ENCODE assay signal across 1 cellular context in the genomic region with DNA sequence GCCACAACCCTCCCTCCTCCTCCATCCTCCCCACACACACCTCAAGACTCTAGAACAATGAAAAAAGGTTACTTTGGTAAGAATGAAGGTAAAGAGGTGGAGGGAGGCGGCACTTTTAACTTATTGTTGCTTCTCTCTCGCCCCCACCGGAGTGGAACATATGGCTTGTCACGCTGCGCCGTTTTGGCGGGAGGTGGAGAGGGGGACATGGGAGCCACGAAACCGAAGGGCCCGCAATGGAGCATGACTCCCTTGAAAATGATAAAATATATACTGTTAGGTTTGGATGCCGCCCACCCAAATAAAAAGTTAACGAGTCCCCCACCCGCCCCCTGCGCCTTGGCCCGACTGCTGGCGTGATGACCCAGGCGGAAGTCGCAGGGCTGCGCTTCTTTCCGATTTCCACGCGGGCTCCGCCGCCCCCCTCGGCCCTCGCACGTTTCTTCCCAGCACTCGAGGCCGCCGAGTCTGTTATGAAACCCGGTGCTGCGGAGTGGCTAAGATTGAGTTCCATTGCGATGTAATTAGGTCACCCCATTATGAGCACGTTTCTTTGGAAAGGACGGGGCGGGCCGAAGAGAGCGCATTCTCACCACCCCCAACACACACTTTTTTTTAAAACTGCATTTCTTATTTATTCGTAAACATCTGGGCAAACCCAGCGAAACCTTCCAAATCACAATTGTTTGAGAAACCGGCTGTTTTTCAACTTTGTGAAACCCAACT.
TF ChIP-seq lines count a peak whose summit lies in the region.

No MANE protein-coding gene starts in this region.

TF ChIP-seq in HepG2, 621 proteins besides CTCF, POLR2A, EP300 and RAD21 (continued from another document and continues in another):
- TF ChIP-seq ZBTB44 (CRISPR knock-in tag; IDR thresholded peaks at IDR 0.05) = no peak
- no peak for TF ChIP-seq SRSF9 (IDR thresholded peaks at IDR 0.05; ENCODE audit: borderline replicate concordance, insufficient read depth, low read depth, low read length, poor library complexity, severe bottlenecking)
- TF ChIP-seq, protein P1, sequence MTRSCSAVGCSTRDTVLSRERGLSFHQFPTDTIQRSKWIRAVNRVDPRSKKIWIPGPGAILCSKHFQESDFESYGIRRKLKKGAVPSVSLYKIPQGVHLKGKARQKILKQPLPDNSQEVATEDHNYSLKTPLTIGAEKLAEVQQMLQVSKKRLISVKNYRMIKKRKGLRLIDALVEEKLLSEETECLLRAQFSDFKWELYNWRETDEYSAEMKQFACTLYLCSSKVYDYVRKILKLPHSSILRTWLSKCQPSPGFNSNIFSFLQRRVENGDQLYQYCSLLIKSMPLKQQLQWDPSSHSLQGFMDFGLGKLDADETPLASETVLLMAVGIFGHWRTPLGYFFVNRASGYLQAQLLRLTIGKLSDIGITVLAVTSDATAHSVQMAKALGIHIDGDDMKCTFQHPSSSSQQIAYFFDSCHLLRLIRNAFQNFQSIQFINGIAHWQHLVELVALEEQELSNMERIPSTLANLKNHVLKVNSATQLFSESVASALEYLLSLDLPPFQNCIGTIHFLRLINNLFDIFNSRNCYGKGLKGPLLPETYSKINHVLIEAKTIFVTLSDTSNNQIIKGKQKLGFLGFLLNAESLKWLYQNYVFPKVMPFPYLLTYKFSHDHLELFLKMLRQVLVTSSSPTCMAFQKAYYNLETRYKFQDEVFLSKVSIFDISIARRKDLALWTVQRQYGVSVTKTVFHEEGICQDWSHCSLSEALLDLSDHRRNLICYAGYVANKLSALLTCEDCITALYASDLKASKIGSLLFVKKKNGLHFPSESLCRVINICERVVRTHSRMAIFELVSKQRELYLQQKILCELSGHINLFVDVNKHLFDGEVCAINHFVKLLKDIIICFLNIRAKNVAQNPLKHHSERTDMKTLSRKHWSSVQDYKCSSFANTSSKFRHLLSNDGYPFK (CRISPR knock-in tag; IDR thresholded peaks at IDR 0.05; ENCODE audit: borderline replicate concordance) = no peak
- TF ChIP-seq, protein P2, sequence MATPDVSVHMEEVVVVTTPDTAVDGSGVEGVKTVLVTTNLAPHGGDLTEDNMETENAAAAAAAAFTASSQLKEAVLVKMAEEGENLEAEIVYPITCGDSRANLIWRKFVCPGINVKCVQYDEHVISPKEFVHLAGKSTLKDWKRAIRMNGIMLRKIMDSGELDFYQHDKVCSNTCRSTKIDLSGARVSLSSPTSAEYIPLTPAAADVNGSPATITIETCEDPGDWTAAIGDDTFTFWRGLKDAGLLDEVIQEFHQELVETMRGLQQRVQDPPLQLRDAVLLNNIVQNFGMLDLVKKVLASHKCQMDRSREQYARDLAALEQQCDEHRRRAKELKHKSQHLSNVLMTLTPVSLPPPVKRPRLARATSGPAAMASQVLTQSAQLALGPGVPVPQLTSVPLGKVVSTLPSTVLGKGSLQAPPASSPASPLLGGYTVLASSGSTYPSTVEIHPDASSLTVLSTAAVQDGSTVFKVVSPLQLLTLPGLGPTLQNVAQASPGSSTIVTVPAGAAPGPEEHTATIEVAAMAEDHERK (CRISPR knock-in tag; IDR thresholded peaks at IDR 0.05; ENCODE audit: low read depth) = no peak
- no peak for TF ChIP-seq CBX2 (IDR thresholded peaks at IDR 0.05; ENCODE audit: low read depth, low read length)
- no peak for TF ChIP-seq CBX2 (CRISPR knock-in tag; IDR thresholded peaks at IDR 0.05; ENCODE audit: low read depth)
- TF ChIP-seq ASH2L (IDR thresholded peaks at IDR 0.05; ENCODE audit: insufficient read length, low read depth, low read length) = peak; percentile 34
- no peak for TF ChIP-seq KDM6A (CRISPR knock-in tag; IDR thresholded peaks at IDR 0.05; ENCODE audit: low read depth)
- peak; percentile 55 for TF ChIP-seq SPEN (CRISPR knock-in tag; IDR thresholded peaks at IDR 0.05; ENCODE audit: low read depth)
- TF ChIP-seq MAFG (CRISPR knock-in tag; IDR thresholded peaks at IDR 0.05) = no peak
- TF ChIP-seq, protein P3, sequence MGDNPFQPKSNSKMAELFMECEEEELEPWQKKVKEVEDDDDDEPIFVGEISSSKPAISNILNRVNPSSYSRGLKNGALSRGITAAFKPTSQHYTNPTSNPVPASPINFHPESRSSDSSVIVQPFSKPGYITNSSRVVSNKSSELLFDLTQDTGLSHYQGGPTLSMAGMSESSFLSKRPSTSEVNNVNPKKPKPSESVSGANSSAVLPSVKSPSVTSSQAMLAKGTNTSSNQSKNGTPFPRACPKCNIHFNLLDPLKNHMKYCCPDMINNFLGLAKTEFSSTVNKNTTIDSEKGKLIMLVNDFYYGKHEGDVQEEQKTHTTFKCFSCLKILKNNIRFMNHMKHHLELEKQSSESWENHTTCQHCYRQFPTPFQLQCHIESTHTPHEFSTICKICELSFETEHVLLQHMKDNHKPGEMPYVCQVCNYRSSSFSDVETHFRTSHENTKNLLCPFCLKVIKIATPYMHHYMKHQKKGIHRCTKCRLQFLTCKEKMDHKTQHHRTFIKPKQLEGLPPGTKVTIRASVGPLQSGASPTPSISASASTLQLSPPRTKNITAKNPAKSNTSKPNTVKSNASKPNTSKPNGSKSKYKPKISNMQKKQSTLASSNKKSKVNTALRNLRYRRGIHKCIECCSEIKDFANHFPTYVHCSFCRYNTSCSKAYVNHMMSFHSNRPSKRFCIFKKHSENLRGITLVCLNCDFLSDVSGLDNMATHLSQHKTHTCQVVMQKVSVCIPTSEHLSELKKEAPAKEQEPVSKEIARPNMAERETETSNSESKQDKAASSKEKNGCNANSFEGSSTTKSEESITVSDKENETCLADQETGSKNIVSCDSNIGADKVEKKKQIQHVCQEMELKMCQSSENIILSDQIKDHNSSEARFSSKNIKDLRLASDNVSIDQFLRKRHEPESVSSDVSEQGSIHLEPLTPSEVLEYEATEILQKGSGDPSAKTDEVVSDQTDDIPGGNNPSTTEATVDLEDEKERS (CRISPR knock-in tag; IDR thresholded peaks at IDR 0.05) = 0 out of 2 replicates have a peak, but pooled peaks have one; percentile 60
- TF ChIP-seq, protein P4, sequence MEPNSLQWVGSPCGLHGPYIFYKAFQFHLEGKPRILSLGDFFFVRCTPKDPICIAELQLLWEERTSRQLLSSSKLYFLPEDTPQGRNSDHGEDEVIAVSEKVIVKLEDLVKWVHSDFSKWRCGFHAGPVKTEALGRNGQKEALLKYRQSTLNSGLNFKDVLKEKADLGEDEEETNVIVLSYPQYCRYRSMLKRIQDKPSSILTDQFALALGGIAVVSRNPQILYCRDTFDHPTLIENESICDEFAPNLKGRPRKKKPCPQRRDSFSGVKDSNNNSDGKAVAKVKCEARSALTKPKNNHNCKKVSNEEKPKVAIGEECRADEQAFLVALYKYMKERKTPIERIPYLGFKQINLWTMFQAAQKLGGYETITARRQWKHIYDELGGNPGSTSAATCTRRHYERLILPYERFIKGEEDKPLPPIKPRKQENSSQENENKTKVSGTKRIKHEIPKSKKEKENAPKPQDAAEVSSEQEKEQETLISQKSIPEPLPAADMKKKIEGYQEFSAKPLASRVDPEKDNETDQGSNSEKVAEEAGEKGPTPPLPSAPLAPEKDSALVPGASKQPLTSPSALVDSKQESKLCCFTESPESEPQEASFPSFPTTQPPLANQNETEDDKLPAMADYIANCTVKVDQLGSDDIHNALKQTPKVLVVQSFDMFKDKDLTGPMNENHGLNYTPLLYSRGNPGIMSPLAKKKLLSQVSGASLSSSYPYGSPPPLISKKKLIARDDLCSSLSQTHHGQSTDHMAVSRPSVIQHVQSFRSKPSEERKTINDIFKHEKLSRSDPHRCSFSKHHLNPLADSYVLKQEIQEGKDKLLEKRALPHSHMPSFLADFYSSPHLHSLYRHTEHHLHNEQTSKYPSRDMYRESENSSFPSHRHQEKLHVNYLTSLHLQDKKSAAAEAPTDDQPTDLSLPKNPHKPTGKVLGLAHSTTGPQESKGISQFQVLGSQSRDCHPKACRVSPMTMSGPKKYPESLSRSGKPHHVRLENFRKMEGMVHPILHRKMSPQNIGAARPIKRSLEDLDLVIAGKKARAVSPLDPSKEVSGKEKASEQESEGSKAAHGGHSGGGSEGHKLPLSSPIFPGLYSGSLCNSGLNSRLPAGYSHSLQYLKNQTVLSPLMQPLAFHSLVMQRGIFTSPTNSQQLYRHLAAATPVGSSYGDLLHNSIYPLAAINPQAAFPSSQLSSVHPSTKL (CRISPR knock-in tag; IDR thresholded peaks at IDR 0.05) = peak; percentile 66
- TF ChIP-seq CREBL2 (CRISPR knock-in tag; IDR thresholded peaks at IDR 0.05; ENCODE audit: borderline replicate concordance) = no peak
- TF ChIP-seq KLF6 (CRISPR knock-in tag; IDR thresholded peaks at IDR 0.05) = no peak
- TF ChIP-seq RBFOX2 (IDR thresholded peaks at IDR 0.05; ENCODE audit: low read depth, low read length) = peak; percentile 73
- no peak for TF ChIP-seq U2AF2 (IDR thresholded peaks at IDR 0.05; ENCODE audit: low read depth, low read length)
- peak; percentile 26; the same call in 1 of the 2 replicates for TF ChIP-seq ZNF124 (CRISPR knock-in tag; IDR thresholded peaks at IDR 0.05)
- TF ChIP-seq ZFP62 (CRISPR knock-in tag; IDR thresholded peaks at IDR 0.05) = no peak
- peak; percentile 59; the same call in 1 of the 2 replicates for TF ChIP-seq HMG20B (CRISPR knock-in tag; conservative IDR thresholded peaks at IDR 0.05)
- TF ChIP-seq SMYD3 (CRISPR knock-in tag; IDR thresholded peaks at IDR 0.05) = no peak; the same call in 1 of the 2 replicates
- TF ChIP-seq CHD2 (IDR thresholded peaks at IDR 0.05; ENCODE audit: low read depth, low read length) = no peak
- no peak for TF ChIP-seq ZNF30 (CRISPR knock-in tag; IDR thresholded peaks at IDR 0.05)
- no peak; the same call in 1 of the 2 replicates for TF ChIP-seq NRL (CRISPR knock-in tag; IDR thresholded peaks at IDR 0.05; ENCODE audit: borderline replicate concordance)
- TF ChIP-seq ELF1 (CRISPR knock-in tag; IDR thresholded peaks at IDR 0.05) = peak; percentile 63
- TF ChIP-seq ZNF235 (CRISPR knock-in tag; IDR thresholded peaks at IDR 0.05; ENCODE audit: borderline replicate concordance) = no peak
- no peak for TF ChIP-seq MIER2 (CRISPR knock-in tag; IDR thresholded peaks at IDR 0.05)
- no peak; the same call in 1 of the 2 replicates for TF ChIP-seq ZBTB7A (CRISPR knock-in tag; IDR thresholded peaks at IDR 0.05)
- TF ChIP-seq, protein P5, sequence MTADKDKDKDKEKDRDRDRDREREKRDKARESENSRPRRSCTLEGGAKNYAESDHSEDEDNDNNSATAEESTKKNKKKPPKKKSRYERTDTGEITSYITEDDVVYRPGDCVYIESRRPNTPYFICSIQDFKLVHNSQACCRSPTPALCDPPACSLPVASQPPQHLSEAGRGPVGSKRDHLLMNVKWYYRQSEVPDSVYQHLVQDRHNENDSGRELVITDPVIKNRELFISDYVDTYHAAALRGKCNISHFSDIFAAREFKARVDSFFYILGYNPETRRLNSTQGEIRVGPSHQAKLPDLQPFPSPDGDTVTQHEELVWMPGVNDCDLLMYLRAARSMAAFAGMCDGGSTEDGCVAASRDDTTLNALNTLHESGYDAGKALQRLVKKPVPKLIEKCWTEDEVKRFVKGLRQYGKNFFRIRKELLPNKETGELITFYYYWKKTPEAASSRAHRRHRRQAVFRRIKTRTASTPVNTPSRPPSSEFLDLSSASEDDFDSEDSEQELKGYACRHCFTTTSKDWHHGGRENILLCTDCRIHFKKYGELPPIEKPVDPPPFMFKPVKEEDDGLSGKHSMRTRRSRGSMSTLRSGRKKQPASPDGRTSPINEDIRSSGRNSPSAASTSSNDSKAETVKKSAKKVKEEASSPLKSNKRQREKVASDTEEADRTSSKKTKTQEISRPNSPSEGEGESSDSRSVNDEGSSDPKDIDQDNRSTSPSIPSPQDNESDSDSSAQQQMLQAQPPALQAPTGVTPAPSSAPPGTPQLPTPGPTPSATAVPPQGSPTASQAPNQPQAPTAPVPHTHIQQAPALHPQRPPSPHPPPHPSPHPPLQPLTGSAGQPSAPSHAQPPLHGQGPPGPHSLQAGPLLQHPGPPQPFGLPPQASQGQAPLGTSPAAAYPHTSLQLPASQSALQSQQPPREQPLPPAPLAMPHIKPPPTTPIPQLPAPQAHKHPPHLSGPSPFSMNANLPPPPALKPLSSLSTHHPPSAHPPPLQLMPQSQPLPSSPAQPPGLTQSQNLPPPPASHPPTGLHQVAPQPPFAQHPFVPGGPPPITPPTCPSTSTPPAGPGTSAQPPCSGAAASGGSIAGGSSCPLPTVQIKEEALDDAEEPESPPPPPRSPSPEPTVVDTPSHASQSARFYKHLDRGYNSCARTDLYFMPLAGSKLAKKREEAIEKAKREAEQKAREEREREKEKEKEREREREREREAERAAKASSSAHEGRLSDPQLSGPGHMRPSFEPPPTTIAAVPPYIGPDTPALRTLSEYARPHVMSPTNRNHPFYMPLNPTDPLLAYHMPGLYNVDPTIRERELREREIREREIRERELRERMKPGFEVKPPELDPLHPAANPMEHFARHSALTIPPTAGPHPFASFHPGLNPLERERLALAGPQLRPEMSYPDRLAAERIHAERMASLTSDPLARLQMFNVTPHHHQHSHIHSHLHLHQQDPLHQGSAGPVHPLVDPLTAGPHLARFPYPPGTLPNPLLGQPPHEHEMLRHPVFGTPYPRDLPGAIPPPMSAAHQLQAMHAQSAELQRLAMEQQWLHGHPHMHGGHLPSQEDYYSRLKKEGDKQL (CRISPR knock-in tag; IDR thresholded peaks at IDR 0.05; ENCODE audit: low read depth) = no peak
- TF ChIP-seq FOXA1 (IDR thresholded peaks at IDR 0.05) = no peak
- TF ChIP-seq FOXA1 (CRISPR knock-in tag; IDR thresholded peaks at IDR 0.05) = no peak
- no peak for TF ChIP-seq ZNF460 (CRISPR knock-in tag; IDR thresholded peaks at IDR 0.05; ENCODE audit: borderline replicate concordance)
- TF ChIP-seq ZNF33A (CRISPR knock-in tag; IDR thresholded peaks at IDR 0.05; ENCODE audit: borderline replicate concordance) = 0 out of 2 replicates have a peak, but pooled peaks have one; percentile 26
- no peak for TF ChIP-seq NR2F1 (CRISPR knock-in tag; IDR thresholded peaks at IDR 0.05)
- no peak for TF ChIP-seq SOX13 (IDR thresholded peaks at IDR 0.05)
- peak in 1 of 2 experiments; percentile 34; a peak in 1 of 4 replicates for TF ChIP-seq SOX13 (CRISPR knock-in tag; conservative IDR thresholded peaks at IDR 0.05 in 1 of 2, IDR thresholded peaks at IDR 0.05 in 1 of 2)
- TF ChIP-seq, protein P6, sequence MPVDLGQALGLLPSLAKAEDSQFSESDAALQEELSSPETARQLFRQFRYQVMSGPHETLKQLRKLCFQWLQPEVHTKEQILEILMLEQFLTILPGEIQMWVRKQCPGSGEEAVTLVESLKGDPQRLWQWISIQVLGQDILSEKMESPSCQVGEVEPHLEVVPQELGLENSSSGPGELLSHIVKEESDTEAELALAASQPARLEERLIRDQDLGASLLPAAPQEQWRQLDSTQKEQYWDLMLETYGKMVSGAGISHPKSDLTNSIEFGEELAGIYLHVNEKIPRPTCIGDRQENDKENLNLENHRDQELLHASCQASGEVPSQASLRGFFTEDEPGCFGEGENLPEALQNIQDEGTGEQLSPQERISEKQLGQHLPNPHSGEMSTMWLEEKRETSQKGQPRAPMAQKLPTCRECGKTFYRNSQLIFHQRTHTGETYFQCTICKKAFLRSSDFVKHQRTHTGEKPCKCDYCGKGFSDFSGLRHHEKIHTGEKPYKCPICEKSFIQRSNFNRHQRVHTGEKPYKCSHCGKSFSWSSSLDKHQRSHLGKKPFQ (CRISPR knock-in tag; IDR thresholded peaks at IDR 0.05; ENCODE audit: insufficient replicate concordance) = no peak
